ENCODE assay signal across 22 cellular contexts in the genomic region with DNA sequence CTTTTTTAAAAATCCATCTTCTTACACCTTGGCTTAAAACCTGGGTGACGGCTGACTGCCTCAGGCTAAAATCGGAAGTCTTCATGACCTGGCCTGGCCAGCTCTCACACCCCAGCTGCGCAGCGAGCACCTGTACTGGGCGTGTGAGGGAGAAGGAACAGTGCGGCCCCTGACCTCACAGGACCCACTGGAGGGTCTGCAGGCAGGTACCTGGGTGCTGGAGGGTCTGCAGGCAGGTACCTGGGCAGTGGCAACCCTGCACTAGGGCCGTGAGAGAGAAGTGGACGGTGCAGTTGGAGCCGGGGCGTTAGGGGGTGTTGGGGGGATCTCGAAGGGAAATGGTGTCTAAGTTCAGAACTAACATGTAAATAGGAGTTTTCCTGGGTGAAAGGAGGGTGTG.
DNase-seq lines count a peak whose midpoint lies in the region; ATAC-seq, FAIRE-seq and TF ChIP-seq lines count a peak whose summit lies in the region.
"Had no signal": no experiment of that assay in that cellular context is flagged by ENCODE, and none has a peak within 500 bp of the region (broad histone marks: within the 10 kb centered on the region; RNA-seq: fewer than 3 reads in every experiment).

No MANE protein-coding gene starts in this region.

- no peak overlapping the region for H2AFZ ChIP-seq in H9 (ENCODE audit: low read length)
- H2AFZ ChIP-seq: GM23338 had no signal

- no peaks in the 10 kb centered on the region for H3K9me3 ChIP-seq in H9 (ENCODE audit: control insufficient read depth, low read depth, low read length)
- H3K9me3 ChIP-seq: BE2C, Caco-2 had no signal

- POLR2A ChIA-PET in WTC11 (lab: Charles Lee): no interaction called here

- H3K27me3 Mint-ChIP-seq in H9 (ENCODE audit: low read depth) (no peaks in the 10 kb centered on the region), WTC11 (ENCODE audit: low read depth) (no peaks in the 10 kb centered on the region), nephron progenitor cell (ENCODE audit: low read depth, poor library complexity) (peaks cover 4% of the 10 kb centered on the region), progenitor cell of endocrine pancreas (no peaks in the 10 kb centered on the region)

- H3K4me2 ChIP-seq in H9 (ENCODE audit: insufficient read depth, insufficient read length, low read length): no peak overlapping the region
- H3K4me2 ChIP-seq: GM23338 had no signal

- H3K56ac ChIP-seq in H9 (ENCODE audit: insufficient read length, low read depth, low read length): no peak overlapping the region

- no peak overlapping the region for H3K9ac ChIP-seq in H9 (ENCODE audit: extremely low read depth, insufficient read length, low read length)

- H3K23ac ChIP-seq in H9 (ENCODE audit: insufficient read length, low read depth, low read length): no peak overlapping the region

- H3K79me2 ChIP-seq in H9 (ENCODE audit: insufficient read depth, low read length): no peaks in the 10 kb centered on the region

- no peak overlapping the region for H2BK12ac ChIP-seq in H9 (ENCODE audit: insufficient read length, low read depth, low read length)

- DNase-seq in H9 (no peak), WTC11 (ENCODE audit: low spot score) (no peak), nephron progenitor cell (no peak), progenitor cell of endocrine pancreas (ENCODE audit: low spot score, unreplicated experiment) (no peak), frontal cortex (ENCODE audit: low spot score in 2 of 2) (no peak), T1000 (lab: John Stamatoyannopoulos, UW) (no peak)
- DNase-seq: ACHN; BE2C; Caco-2; CD4-positive, alpha-beta T cell; DMS79; GDM1; HFFc6 had no signal

- H3K4me3 Mint-ChIP-seq in H9 (no peak overlapping the region), WTC11 (no peak overlapping the region), nephron progenitor cell (no peak overlapping the region), progenitor cell of endocrine pancreas (ENCODE audit: low read depth) (no peak overlapping the region)
- H3K4me3 Mint-ChIP-seq: CD4-positive, alpha-beta T cell; GM23338; HFFc6 had no signal

- WGBS in H9 (ENCODE audit: extremely low coverage, insufficient read length, low lambda C conversion rate): no CpG with 5 or more reads among the region's 11 CpGs

- H3K9me3 Mint-ChIP-seq in H9 (no peaks in the 10 kb centered on the region), WTC11 (no peaks in the 10 kb centered on the region), nephron progenitor cell (no peaks in the 10 kb centered on the region), progenitor cell of endocrine pancreas (ENCODE audit: low read depth) (no peaks in the 10 kb centered on the region)
- H3K9me3 Mint-ChIP-seq: CD4-positive, alpha-beta T cell; GM23338; HFFc6 had no signal

- no peaks in the 10 kb centered on the region for H3K27me3 ChIP-seq in H9 (ENCODE audit: insufficient read depth, low read length)
- H3K27me3 ChIP-seq: BE2C had no signal

- H3K36me3 Mint-ChIP-seq in H9 (ENCODE audit: insufficient read depth in 1 of 3, low read depth in 3 of 3): peaks cover 0 to 36% (median 22%) of the 10 kb centered on the region in 3 experiments; a peak in 5 of 7 replicates
- H3K36me3 Mint-ChIP-seq in WTC11: no peaks in the 10 kb centered on the region; the same call in 1 of the 2 replicates
- peaks cover 75% of the 10 kb centered on the region for H3K36me3 Mint-ChIP-seq in nephron progenitor cell (ENCODE audit: low read depth)
- peaks cover 34% of the 10 kb centered on the region for H3K36me3 Mint-ChIP-seq in progenitor cell of endocrine pancreas (ENCODE audit: insufficient read depth)

- H2BK20ac ChIP-seq in H9 (ENCODE audit: low read depth, low read length, poor library complexity, severe bottlenecking): no peak overlapping the region

- no peak overlapping the region for H4K8ac ChIP-seq in H9 (replicated peaks; ENCODE audit: insufficient read length, low read depth, low read length)

- H3K4me1 Mint-ChIP-seq in H9 (peaks cover 2 to 5% of the 10 kb centered on the region in 2 experiments; a peak in 2 of 4 replicates), WTC11 (peaks cover 6% of the 10 kb centered on the region; the same call in 1 of the 2 replicates), nephron progenitor cell (peaks cover 25% of the 10 kb centered on the region), progenitor cell of endocrine pancreas (ENCODE audit: low read depth) (peaks cover 12% of the 10 kb centered on the region)

- no peaks in the 10 kb centered on the region for H3K4me1 ChIP-seq in H9 (ENCODE audit: insufficient read depth, low read length)
- H3K4me1 ChIP-seq: BE2C, Caco-2 had no signal

- no peak overlapping the region for H3K4ac ChIP-seq in H9 (ENCODE audit: low read depth, low read length)

- no peak overlapping the region for H3T11ph ChIP-seq in H9 (ENCODE audit: low read length)

- CTCF ChIA-PET in WTC11 (lab: Charles Lee): interaction anchor here (2.7 kb wide), 1 partner anchor 15 kb away, joined by 15 read pairs; no protein-coding TSS in a partner anchor

- H2BK15ac ChIP-seq in H9 (ENCODE audit: low read depth, low read length): no peak overlapping the region

- no peak overlapping the region for H2BK5ac ChIP-seq in H9 (ENCODE audit: insufficient read length, low read length)

- no peaks in the 10 kb centered on the region for H3K79me1 ChIP-seq in H9 (ENCODE audit: insufficient read depth, low read depth, low read length, poor library complexity, severe bottlenecking)

- H3K18ac ChIP-seq in H9 (ENCODE audit: insufficient read length, low read depth, low read length): no peak overlapping the region

- H4K91ac ChIP-seq in H9 (ENCODE audit: insufficient read length, low read depth, low read length): no peak overlapping the region

- H2BK120ac ChIP-seq in H9 (ENCODE audit: low read depth, low read length, poor library complexity, severe bottlenecking): no peak overlapping the region

- ATAC-seq in WTC11 (no peak), HG02610 (IDR thresholded peaks at IDR 0.05; ENCODE audit: unreplicated experiment) (no peak)
- ATAC-seq: GM23338, HCT116 had no signal

- H3K14ac ChIP-seq in H9 (ENCODE audit: insufficient read depth, low read length): no peak overlapping the region

- no peak for FAIRE-seq in frontal cortex (lab: Jason Lieb, UNC)
- FAIRE-seq: A204.1, D721Med, GM12892, GM18507, H54 had no signal

- no peak overlapping the region for H4K5ac ChIP-seq in H9 (ENCODE audit: insufficient read length, low read depth, low read length)

- H2AK5ac ChIP-seq in H9 (ENCODE audit: insufficient read length, low read length): no peak overlapping the region

- no peaks in the 10 kb centered on the region for H4K20me1 ChIP-seq in H9 (ENCODE audit: control insufficient read depth, insufficient read depth, insufficient read length)

- H3K23me2 ChIP-seq in H9 (ENCODE audit: insufficient read length, low read depth, low read length, poor library complexity, severe bottlenecking): no peaks in the 10 kb centered on the region

- TF ChIP-seq CTCF in H9 (conservative IDR thresholded peaks at IDR 0.05) (no peak), WTC11 (IDR thresholded peaks at IDR 0.05) (no peak), nephron progenitor cell (IDR thresholded peaks at IDR 0.05) (no peak), progenitor cell of endocrine pancreas (IDR thresholded peaks at IDR 0.05; ENCODE audit: unreplicated experiment) (no peak)

- H3K27ac Mint-ChIP-seq in H9 (peak overlapping the region in 2 of 3 experiments; percentile 17 to 70; a peak in 4 of 7 replicates), WTC11 (peak overlapping the region; percentile 17; the same call in 1 of the 2 replicates), nephron progenitor cell (peak overlapping the region; percentile 96), progenitor cell of endocrine pancreas (peak overlapping the region; percentile 73)
- H3K27ac Mint-ChIP-seq: CD4-positive, alpha-beta T cell; GM23338; HFFc6 had no signal

- H3K27ac ChIP-seq in H9 (ENCODE audit: insufficient read length, low read depth, low read length): no peak overlapping the region
- H3K27ac ChIP-seq: C4-2B had no signal

TF ChIP-seq in WTC11, 78 proteins besides CTCF, POLR2A, EP300 and RAD21 (continues in another document):
- TF ChIP-seq ZNF263 (CRISPR knock-in tag; IDR thresholded peaks at IDR 0.05; ENCODE audit: low read depth) (no peak), GTF2I (CRISPR knock-in tag; conservative IDR thresholded peaks at IDR 0.05) (no peak), PRRX2 (CRISPR knock-in tag; IDR thresholded peaks at IDR 0.05) (no peak), ATF6 (CRISPR knock-in tag; IDR thresholded peaks at IDR 0.05) (no peak), IRF2 (CRISPR knock-in tag; IDR thresholded peaks at IDR 0.05; ENCODE audit: borderline replicate concordance, low read depth) (no peak)

Comparison
In these comparisons a context has a peak if more than half of its experiments do, and no peak if none do; other contexts are left out.
1. H3K27ac Mint-ChIP-seq: peak in every context shown above with its lines; median percentile 96 in nephron progenitor cell; 73 in progenitor cell of endocrine pancreas; 44 in H9; 17 in WTC11.